Comparison of ENCODE assay signal across 26 cellular contexts in the genomic region with DNA sequence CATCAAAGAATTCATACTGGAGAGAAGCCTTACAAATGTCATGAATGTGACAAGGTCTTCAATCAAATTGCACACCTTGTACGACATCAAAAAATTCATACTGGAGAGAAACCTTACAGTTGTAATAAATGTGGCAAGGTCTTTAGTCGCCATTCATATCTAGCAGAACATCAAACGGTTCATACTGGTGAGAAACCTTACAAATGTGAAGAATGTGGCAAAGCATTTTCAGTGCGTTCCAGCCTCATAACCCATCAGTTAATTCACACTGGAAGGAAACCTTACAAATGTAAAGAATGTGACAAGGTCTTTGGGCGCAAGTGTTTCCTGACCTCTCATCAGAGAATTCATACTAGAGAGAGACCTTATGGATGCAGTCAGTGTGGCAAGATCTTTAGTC. TPM values are rescaled to one million over a fixed set of nuclear protein-coding genes. Genes with fewer than 3 reads are reported as not detected.
DNase-seq lines count a peak whose midpoint lies in the region; ATAC-seq, FAIRE-seq and TF ChIP-seq lines count a peak whose summit lies in the region.
"Had no signal": no experiment of that assay in that cellular context is flagged by ENCODE, and none has a peak within 500 bp of the region (broad histone marks: within the 10 kb centered on the region; RNA-seq: fewer than 3 reads in every experiment).

No MANE protein-coding gene starts in this region.

- in situ Hi-C loops in HepG2 (cut with HindIII; ENCODE audit: extremely low pct_ligation_motif_present, low pct_unique_long_range_greater_than_20kb) = no loop called here
- in situ Hi-C loops in KBM-7 (cut with MboI; ENCODE audit: low pct_unique_long_range_greater_than_20kb, low sequenced_read_pairs) = no loop called here

- H3K9me3 ChIP-seq in HepG2 (ENCODE audit: low read length) = peaks cover 100% of the 10 kb centered on the region
- H3K9me3 ChIP-seq in right lobe of liver = peaks cover 0 to 38% (median 20%) of the 10 kb centered on the region in 4 donors
- H3K9me3 ChIP-seq in adipocyte (ENCODE audit: control insufficient read depth, low read length) = peaks cover 89% of the 10 kb centered on the region
- peaks cover 40 to 95% (median 71%) of the 10 kb centered on the region in 4 donors for H3K9me3 ChIP-seq in liver (ENCODE audit: control insufficient read depth in 4 of 4, low read length in 3 of 4)
- peaks cover 63 to 97% (median 92%) of the 10 kb centered on the region in 5 donors for H3K9me3 ChIP-seq in subcutaneous abdominal adipose tissue (ENCODE audit: control insufficient read depth in 5 of 5, low read length in 5 of 5)
- H3K9me3 ChIP-seq: BE2C, HAP-1 had no signal

- no peak overlapping the region for H3K4me2 ChIP-seq in HepG2 (ENCODE audit: low read depth, low read length)
- H3K4me2 ChIP-seq: A549 had no signal

- DNase-seq in HepG2 (ENCODE audit: low spot score) (no peak), right lobe of liver (no peak), adipocyte (ENCODE audit: low read depth) (no peak), KBM-7 (no peak), COR-L47 (lab: John Stamatoyannopoulos, UW) (no peak)
- DNase-seq: 8988T; ACHN; AML-193; BE2C; Calu3; CD4-positive, alpha-beta T cell; CD8-positive, alpha-beta memory T cell; DMS153; DND-41; GM23248 had no signal

- H3K4me3 ChIP-seq in HepG2 (replicated peaks in 1 of 3; ENCODE audit: insufficient read depth in 1 of 3, low read depth in 2 of 3, low read length in 3 of 3) (no peak overlapping the region), right lobe of liver (no peak overlapping the region), adipocyte (ENCODE audit: low read length) (peak overlapping the region; percentile 59), liver (ENCODE audit: low read depth in 1 of 3, low read length in 3 of 3) (peak overlapping the region in 2 of 3 donors; percentile 0 to 32), subcutaneous abdominal adipose tissue (ENCODE audit: low read depth in 1 of 5, low read length in 5 of 5) (peak overlapping the region in 3 of 5 donors; percentile 8 to 45 (median 12))
- H3K4me3 ChIP-seq: A549, GM23248, HAP-1 had no signal

- TF ChIP-seq CTCF in HepG2 (CRISPR knock-in tag; IDR thresholded peaks at IDR 0.05) (no peak), right lobe of liver (IDR thresholded peaks at IDR 0.05) (no peak), liver (IDR thresholded peaks at IDR 0.05; ENCODE audit: low read depth, low read length, missing input control) (no peak)

- TF ChIP-seq EP300 in HepG2 (IDR thresholded peaks at IDR 0.05; ENCODE audit: low read depth in 2 of 2, low read length in 2 of 2) = no peak
- no peak for TF ChIP-seq EP300 in HepG2 (CRISPR knock-in tag; IDR thresholded peaks at IDR 0.05; ENCODE audit: borderline replicate concordance)

- FAIRE-seq in HepG2 (lab: Jason Lieb, UNC) = no peak
- FAIRE-seq: A549, G401.6, GM12892, GM19239 had no signal

- TF ChIP-seq POLR2A in HepG2 (IDR thresholded peaks at IDR 0.05; ENCODE audit: insufficient read depth in 1 of 2, low read depth in 2 of 2, low read length in 2 of 2) = no peak
- no peak for TF ChIP-seq POLR2A in right lobe of liver (IDR thresholded peaks at IDR 0.05)

- H3K4me1 ChIP-seq in HepG2 (ENCODE audit: insufficient read depth, low read length) = no peaks in the 10 kb centered on the region
- H3K4me1 ChIP-seq in right lobe of liver = no peaks in the 10 kb centered on the region
- no peaks in the 10 kb centered on the region for H3K4me1 ChIP-seq in adipocyte (ENCODE audit: control insufficient read depth, insufficient read depth, low read length)
- H3K4me1 ChIP-seq in liver (ENCODE audit: control insufficient read depth in 4 of 4, insufficient read depth in 4 of 4, low read length in 3 of 4) = no peaks in the 10 kb centered on the region
- no peaks in the 10 kb centered on the region for H3K4me1 ChIP-seq in subcutaneous abdominal adipose tissue (ENCODE audit: control insufficient read depth in 5 of 5, insufficient read depth in 5 of 5, low read length in 5 of 5)
- H3K4me1 ChIP-seq: A549, BE2C, HAP-1 had no signal

- 33% methylated on average over 5 of the region's 5 CpGs for WGBS in HepG2 (ENCODE audit: low lambda C conversion rate)
- WGBS in right lobe of liver (ENCODE audit: insufficient coverage, low coverage, low lambda C conversion rate, missing lambda C conversion rate) = 88% methylated on average over 5 of the region's 5 CpGs
- WGBS in liver = 97% methylated on average over 5 of the region's 5 CpGs

- H3K27ac ChIP-seq in HepG2 (ENCODE audit: extremely low read length, insufficient read depth, low read length) = no peak overlapping the region
- H3K27ac ChIP-seq in right lobe of liver = no peak overlapping the region
- no peak overlapping the region for H3K27ac ChIP-seq in liver (ENCODE audit: low read depth in 1 of 2, low read length in 2 of 2)
- no peak overlapping the region for H3K27ac ChIP-seq in subcutaneous abdominal adipose tissue (ENCODE audit: low read depth, low read length)
- H3K27ac ChIP-seq: A549; BLaER1 treated with 17β-estradiol and CSF1 and Interleukin-3, amounts not matched to agents 10 nM and 100 nM; GM23248 had no signal

- POLR2A ChIA-PET in HepG2 (lab: Yijun Ruan, JAX) = no interaction called here

- H4K20me1 ChIP-seq in HepG2 (ENCODE audit: insufficient read depth, low read length) = no peaks in the 10 kb centered on the region
- H4K20me1 ChIP-seq: BLaER1 treated with 17β-estradiol and CSF1 and Interleukin-3, amounts not matched to agents 10 nM and 100 nM had no signal

- intact Hi-C loops in HepG2 (cut with micrococcal nuclease; ENCODE audit: unreplicated experiment) = no loop called here
- intact Hi-C loops in right lobe of liver (cut with DNase I) = no loop called here

- no peak overlapping the region for H2AFZ ChIP-seq in HepG2 (ENCODE audit: low read length)
- H2AFZ ChIP-seq: GM23248 had no signal

- H3K9ac ChIP-seq in HepG2 (ENCODE audit: insufficient read depth, low read depth, low read length) = no peak overlapping the region
- no peak overlapping the region for H3K9ac ChIP-seq in adipocyte (ENCODE audit: low read length)
- H3K9ac ChIP-seq in liver (ENCODE audit: low read depth in 1 of 2, low read length in 2 of 2) = no peak overlapping the region
- H3K9ac ChIP-seq in subcutaneous abdominal adipose tissue (ENCODE audit: low read length in 5 of 5) = no peak overlapping the region
- H3K9ac ChIP-seq: BLaER1 treated with 17β-estradiol and CSF1 and Interleukin-3, amounts not matched to agents 10 nM and 100 nM; GM23248 had no signal

- CTCF ChIA-PET in HepG2 (lab: Yijun Ruan, JAX; ENCODE audit: low intra/inter-chr PET ratio, low total read pairs) = no interaction called here

- H3K36me3 ChIP-seq in HepG2 (replicated peaks in 1 of 2; ENCODE audit: control insufficient read depth in 1 of 2, insufficient read depth in 2 of 2, low read length in 2 of 2) (no peaks in the 10 kb centered on the region; a peak in 1 of 5 replicates), right lobe of liver (peaks cover 0 to 3% (median 0%) of the 10 kb centered on the region in 4 donors), adipocyte (ENCODE audit: control insufficient read depth, insufficient read depth, low read length, severe bottlenecking) (peaks cover 52% of the 10 kb centered on the region), liver (ENCODE audit: control insufficient read depth in 4 of 4, insufficient read depth in 3 of 4, low read depth in 1 of 4, low read length in 3 of 4) (peaks cover 2 to 26% (median 18%) of the 10 kb centered on the region in 4 donors), subcutaneous abdominal adipose tissue (ENCODE audit: control insufficient read depth in 5 of 5, insufficient read depth in 5 of 5, low read length in 5 of 5) (peaks cover 31 to 35% (median 34%) of the 10 kb centered on the region in 5 donors)
- H3K36me3 ChIP-seq: BE2C, HAP-1 had no signal

- ATAC-seq in HepG2 (no peak), right lobe of liver (no peak), GM18861 (IDR thresholded peaks at IDR 0.05; ENCODE audit: unreplicated experiment) (no peak)
- ATAC-seq: A549 had no signal

- H3K27me3 ChIP-seq in HepG2 (ENCODE audit: control insufficient read depth in 1 of 2, insufficient read depth in 2 of 2, low read length in 2 of 2) = no peaks in the 10 kb centered on the region
- no peaks in the 10 kb centered on the region for H3K27me3 ChIP-seq in right lobe of liver
- H3K27me3 ChIP-seq in adipocyte (replicated peaks; ENCODE audit: control insufficient read depth, insufficient read depth, low read length) = no peaks in the 10 kb centered on the region
- no peaks in the 10 kb centered on the region for H3K27me3 ChIP-seq in liver (ENCODE audit: control insufficient read depth in 4 of 4, insufficient read depth in 4 of 4, low read length in 3 of 4)
- H3K27me3 ChIP-seq in subcutaneous abdominal adipose tissue (ENCODE audit: control insufficient read depth in 5 of 5, insufficient read depth in 4 of 5, low read length in 5 of 5) = no peaks in the 10 kb centered on the region
- H3K27me3 ChIP-seq: BE2C; BLaER1 treated with 17β-estradiol and CSF1 and Interleukin-3, amounts not matched to agents 10 nM and 100 nM had no signal

- TSS peak; percentile 24 for BruUV-seq in HepG2 (replicated peaks; lab: Mats Ljungman, UMichigan)

- H3K79me2 ChIP-seq in HepG2 (ENCODE audit: insufficient read depth, low read length) = no peaks in the 10 kb centered on the region

- TF ChIP-seq RAD21 in HepG2 (CRISPR knock-in tag; IDR thresholded peaks at IDR 0.05) = no peak
- no peak for TF ChIP-seq RAD21 in liver (IDR thresholded peaks at IDR 0.05)

RNA-seq across cellular contexts. Expression of gene ZNF534, which starts 13.2 kb away (rescaled TPM):
- 0.04 TPM in 1 of 2 replicates, not detected in the other for total RNA-seq in HepG2 (2016; rRNA removed; fragmentation: Illumina TruSeq; extraction: Trizol)
- not detected in 2 replicates for total RNA-seq in HepG2 (2016; cell fraction: cytosol; rRNA removed; fragmentation: Illumina TruSeq; extraction: Trizol; ENCODE audit: low read depth)
- total RNA-seq in HepG2 (2016; cell fraction: insoluble cytoplasmic fraction; rRNA removed; fragmentation: Illumina TruSeq; extraction: Trizol) = 0.04 TPM in 1 of 2 replicates, not detected in the other
- total RNA-seq in HepG2 (2016; cell fraction: membrane; rRNA removed; fragmentation: Illumina TruSeq; extraction: Trizol) = 0.09 TPM in 1 of 2 replicates, not detected in the other
- not detected in 2 replicates for total RNA-seq in HepG2 (2016; cell fraction: nucleus; rRNA removed; fragmentation: Illumina TruSeq; extraction: Trizol)
- polyA plus RNA-seq in HepG2 (2011; rRNA removed) = 0.08 TPM in 1 of 2 replicates, not detected in the other
- polyA plus RNA-seq in HepG2 (2011; cell fraction: cytosol; rRNA removed) = not detected in 2 replicates
- polyA plus RNA-seq in HepG2 (2011; cell fraction: nucleus; rRNA removed) = not detected in 2 replicates
- not detected in 2 replicates for polyA plus RNA-seq in HepG2 (2012)
- polyA plus RNA-seq in HepG2 (2016; cell fraction: cytosol; fragmentation: Illumina TruSeq; extraction: Trizol; ENCODE audit: low read depth) = not detected in 2 replicates
- polyA plus RNA-seq in HepG2 (2016; cell fraction: insoluble cytoplasmic fraction; fragmentation: Illumina TruSeq; extraction: Trizol; ENCODE audit: low read depth) = not detected in 2 replicates
- polyA plus RNA-seq in HepG2 (2016; cell fraction: membrane; fragmentation: Illumina TruSeq; extraction: Trizol; ENCODE audit: low read depth) = not detected in 2 replicates
- polyA plus RNA-seq in HepG2 (2016; cell fraction: nucleus; fragmentation: Illumina TruSeq; extraction: Trizol; ENCODE audit: insufficient read depth, low read depth) = not detected in 2 replicates
- not detected in 2 replicates for polyA minus RNA-seq in HepG2 (2011; rRNA and poly(A)+ RNA removed; ENCODE audit: low replicate concordance)
- polyA minus RNA-seq in HepG2 (2011; cell fraction: cytosol; rRNA and poly(A)+ RNA removed) = not detected in 2 replicates
- not detected in 2 replicates for polyA minus RNA-seq in HepG2 (2011; cell fraction: nucleus; rRNA and poly(A)+ RNA removed)
- under 1 TPM in 1 of 6 experiments, not detected in 5; 0.13 TPM for total RNA-seq in right lobe of liver
- not detected for total RNA-seq in liver
- not detected for polyA plus RNA-seq in liver
- total RNA-seq: Calu3; CD4-positive, alpha-beta T cell; CD8-positive, alpha-beta memory T cell; GM23248; H4 had no signal
- polyA plus RNA-seq: A549; CD14-positive monocyte; CD8-positive, alpha-beta memory T cell had no signal

RNA-seq across cellular contexts. Expression of gene ZNF528, which starts 18.1 kb away (rescaled TPM):
- 9.2 and 10.0 TPM in 2 replicates for total RNA-seq in HepG2 (2016; rRNA removed; fragmentation: Illumina TruSeq; extraction: Trizol)
- total RNA-seq in HepG2 (2016; cell fraction: cytosol; rRNA removed; fragmentation: Illumina TruSeq; extraction: Trizol; ENCODE audit: low read depth) = 2.0 and 2.2 TPM in 2 replicates
- total RNA-seq in HepG2 (2016; cell fraction: insoluble cytoplasmic fraction; rRNA removed; fragmentation: Illumina TruSeq; extraction: Trizol) = 6.4 and 11.8 TPM in 2 replicates
- total RNA-seq in HepG2 (2016; cell fraction: membrane; rRNA removed; fragmentation: Illumina TruSeq; extraction: Trizol) = 4.6 and 5.3 TPM in 2 replicates
- total RNA-seq in HepG2 (2016; cell fraction: nucleus; rRNA removed; fragmentation: Illumina TruSeq; extraction: Trizol) = 17.6 and 20.8 TPM in 2 replicates
- polyA plus RNA-seq in HepG2 (2011; rRNA removed) = 4.1 and 6.2 TPM in 2 replicates
- polyA plus RNA-seq in HepG2 (2011; cell fraction: cytosol; rRNA removed) = 1.0 and 2.3 TPM in 2 replicates
- 7.8 and 14.1 TPM in 2 replicates for polyA plus RNA-seq in HepG2 (2011; cell fraction: nucleus; rRNA removed)
- 2.9 and 6.4 TPM in 2 replicates for polyA plus RNA-seq in HepG2 (2012)
- polyA plus RNA-seq in HepG2 (2016; cell fraction: cytosol; fragmentation: Illumina TruSeq; extraction: Trizol; ENCODE audit: low read depth) = 1.7 and 2.6 TPM in 2 replicates
- 5.2 and 8.8 TPM in 2 replicates for polyA plus RNA-seq in HepG2 (2016; cell fraction: insoluble cytoplasmic fraction; fragmentation: Illumina TruSeq; extraction: Trizol; ENCODE audit: low read depth)
- 3.5 and 3.7 TPM in 2 replicates for polyA plus RNA-seq in HepG2 (2016; cell fraction: membrane; fragmentation: Illumina TruSeq; extraction: Trizol; ENCODE audit: low read depth)
- 15.2 and 19.4 TPM in 2 replicates for polyA plus RNA-seq in HepG2 (2016; cell fraction: nucleus; fragmentation: Illumina TruSeq; extraction: Trizol; ENCODE audit: insufficient read depth, low read depth)
- polyA minus RNA-seq in HepG2 (2011; rRNA and poly(A)+ RNA removed; ENCODE audit: low replicate concordance) = 3.3 TPM in 1 of 2 replicates, not detected in the other
- 0.88 and 2.7 TPM in 2 replicates for polyA minus RNA-seq in HepG2 (2011; cell fraction: cytosol; rRNA and poly(A)+ RNA removed)
- polyA minus RNA-seq in HepG2 (2011; cell fraction: nucleus; rRNA and poly(A)+ RNA removed) = 15.1 and 23.5 TPM in 2 replicates
- total RNA-seq in right lobe of liver = 1 to 10 TPM; 1.9 to 7.5 (median 3.5) TPM
- total RNA-seq in liver = 1 to 10 TPM; 4.2 to 5.5 TPM
- polyA plus RNA-seq in liver = 1 to 10 TPM in 1 of 2 donors, under 1 TPM in 1; 0.82 to 1.8 TPM
- total RNA-seq: Calu3 had no signal

RNA-seq across cellular contexts. Expression of gene ZNF578, which starts 37.6 kb away (rescaled TPM):
- total RNA-seq in HepG2 (2016; rRNA removed; fragmentation: Illumina TruSeq; extraction: Trizol) (not detected in 2 replicates), right lobe of liver (under 1 TPM in 3 of 6 experiments, not detected in 3; 0.17 to 0.51 (median 0.29) TPM), liver (under 1 TPM; 0.25 to 0.56 TPM)
- total RNA-seq in HepG2 (2016; cell fraction: cytosol; rRNA removed; fragmentation: Illumina TruSeq; extraction: Trizol; ENCODE audit: low read depth) = not detected in 2 replicates
- total RNA-seq in HepG2 (2016; cell fraction: insoluble cytoplasmic fraction; rRNA removed; fragmentation: Illumina TruSeq; extraction: Trizol) = not detected in 2 replicates
- not detected in 2 replicates for total RNA-seq in HepG2 (2016; cell fraction: membrane; rRNA removed; fragmentation: Illumina TruSeq; extraction: Trizol)
- total RNA-seq in HepG2 (2016; cell fraction: nucleus; rRNA removed; fragmentation: Illumina TruSeq; extraction: Trizol) = not detected in 2 replicates
- polyA plus RNA-seq in HepG2 (2011; rRNA removed) (not detected in 2 replicates), liver (under 1 TPM in 1 of 2 donors, not detected in 1; 0.09 TPM)
- not detected in 2 replicates for polyA plus RNA-seq in HepG2 (2011; cell fraction: cytosol; rRNA removed)
- polyA plus RNA-seq in HepG2 (2011; cell fraction: nucleus; rRNA removed) = not detected in 2 replicates
- not detected in 2 replicates for polyA plus RNA-seq in HepG2 (2012)
- polyA plus RNA-seq in HepG2 (2016; cell fraction: cytosol; fragmentation: Illumina TruSeq; extraction: Trizol; ENCODE audit: low read depth) = not detected in 2 replicates
- polyA plus RNA-seq in HepG2 (2016; cell fraction: insoluble cytoplasmic fraction; fragmentation: Illumina TruSeq; extraction: Trizol; ENCODE audit: low read depth) = not detected in 2 replicates
- polyA plus RNA-seq in HepG2 (2016; cell fraction: membrane; fragmentation: Illumina TruSeq; extraction: Trizol; ENCODE audit: low read depth) = not detected in 2 replicates
- polyA plus RNA-seq in HepG2 (2016; cell fraction: nucleus; fragmentation: Illumina TruSeq; extraction: Trizol; ENCODE audit: insufficient read depth, low read depth) = not detected in 2 replicates
- not detected in 2 replicates for polyA minus RNA-seq in HepG2 (2011; rRNA and poly(A)+ RNA removed; ENCODE audit: low replicate concordance)
- not detected in 2 replicates for polyA minus RNA-seq in HepG2 (2011; cell fraction: cytosol; rRNA and poly(A)+ RNA removed)
- polyA minus RNA-seq in HepG2 (2011; cell fraction: nucleus; rRNA and poly(A)+ RNA removed) = not detected in 2 replicates
- total RNA-seq: Calu3 had no signal
- polyA plus RNA-seq: A549, CD14-positive monocyte had no signal

RNA-seq across cellular contexts. Expression of gene ZNF880, which starts 46.0 kb away (rescaled TPM):
- 0.18 TPM in 1 of 2 replicates, not detected in the other for total RNA-seq in HepG2 (2016; rRNA removed; fragmentation: Illumina TruSeq; extraction: Trizol)
- 0.44 TPM in 1 of 2 replicates, not detected in the other for total RNA-seq in HepG2 (2016; cell fraction: cytosol; rRNA removed; fragmentation: Illumina TruSeq; extraction: Trizol; ENCODE audit: low read depth)
- total RNA-seq in HepG2 (2016; cell fraction: insoluble cytoplasmic fraction; rRNA removed; fragmentation: Illumina TruSeq; extraction: Trizol) = 0.10 TPM in 1 of 2 replicates, not detected in the other
- 0.17 and 0.22 TPM in 2 replicates for total RNA-seq in HepG2 (2016; cell fraction: membrane; rRNA removed; fragmentation: Illumina TruSeq; extraction: Trizol)
- not detected in 2 replicates for total RNA-seq in HepG2 (2016; cell fraction: nucleus; rRNA removed; fragmentation: Illumina TruSeq; extraction: Trizol)
- 0.03 and 0.10 TPM in 2 replicates for polyA plus RNA-seq in HepG2 (2011; rRNA removed)
- 0.05 and 0.12 TPM in 2 replicates for polyA plus RNA-seq in HepG2 (2011; cell fraction: cytosol; rRNA removed)
- polyA plus RNA-seq in HepG2 (2011; cell fraction: nucleus; rRNA removed) = 0.17 TPM in 1 of 2 replicates, not detected in the other
- 0.24 TPM in 1 of 2 replicates, not detected in the other for polyA plus RNA-seq in HepG2 (2012)
- not detected in 2 replicates for polyA plus RNA-seq in HepG2 (2016; cell fraction: cytosol; fragmentation: Illumina TruSeq; extraction: Trizol; ENCODE audit: low read depth)
- not detected in 2 replicates for polyA plus RNA-seq in HepG2 (2016; cell fraction: insoluble cytoplasmic fraction; fragmentation: Illumina TruSeq; extraction: Trizol; ENCODE audit: low read depth)
- not detected in 2 replicates for polyA plus RNA-seq in HepG2 (2016; cell fraction: membrane; fragmentation: Illumina TruSeq; extraction: Trizol; ENCODE audit: low read depth)
- not detected in 2 replicates for polyA plus RNA-seq in HepG2 (2016; cell fraction: nucleus; fragmentation: Illumina TruSeq; extraction: Trizol; ENCODE audit: insufficient read depth, low read depth)
- 0.08 TPM in 1 of 2 replicates, not detected in the other for polyA minus RNA-seq in HepG2 (2011; rRNA and poly(A)+ RNA removed; ENCODE audit: low replicate concordance)
- not detected in 2 replicates for polyA minus RNA-seq in HepG2 (2011; cell fraction: cytosol; rRNA and poly(A)+ RNA removed)
- 0.75 TPM in 1 of 2 replicates, not detected in the other for polyA minus RNA-seq in HepG2 (2011; cell fraction: nucleus; rRNA and poly(A)+ RNA removed)
- total RNA-seq in right lobe of liver = 1 to 10 TPM; 1.0 to 2.9 (median 2.3) TPM
- total RNA-seq in liver = 1 to 10 TPM; 2.2 to 3.3 TPM
- 1 to 10 TPM; 2.1 to 2.6 TPM for polyA plus RNA-seq in liver
- total RNA-seq: Calu3 had no signal

Comparison
In these comparisons a context has a peak if more than half of its experiments do, and no peak if none do; other contexts are left out.
1. H3K4me3 ChIP-seq: peak in adipocyte (single experiment), liver (2 of 3) and subcutaneous abdominal adipose tissue (3 of 5); none in HepG2 (0 of 3) and right lobe of liver (0 of 3).